In the genomic region with DNA sequence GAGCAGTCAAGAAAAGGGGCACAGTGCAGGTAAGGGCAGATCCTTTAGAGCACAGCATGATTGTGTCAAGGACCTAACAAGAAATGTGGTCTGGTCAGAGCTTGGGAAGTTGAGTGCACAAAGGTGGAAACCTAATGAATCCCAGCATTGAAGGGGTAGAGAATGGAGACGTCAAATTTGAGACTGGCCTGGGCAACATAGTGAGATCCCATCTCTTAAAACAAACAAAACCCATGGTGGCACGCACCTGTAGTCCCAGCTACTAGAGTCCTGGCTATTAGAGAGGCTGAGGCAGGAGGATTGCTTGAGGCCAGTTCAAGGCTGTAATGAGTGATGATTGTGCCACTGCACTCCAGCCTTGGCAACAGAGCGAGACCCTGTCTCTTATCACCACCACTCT, we compare ENCODE assay signal across 2 cellular contexts.
A peak's percentile ranks its signal among the peaks of the same experiment; 100 is the strongest.
TF ChIP-seq lines count a peak whose summit lies in the region.

No MANE protein-coding gene starts in this region.

TF ChIP-seq in WTC11, 78 proteins besides CTCF, POLR2A, EP300 and RAD21:
- TF ChIP-seq TEAD1 (CRISPR knock-in tag; IDR thresholded peaks at IDR 0.05) = no peak
- peak; percentile 85 for TF ChIP-seq ZNF121 (CRISPR knock-in tag; IDR thresholded peaks at IDR 0.05)

TF ChIP-seq in H1, 55 proteins besides CTCF, POLR2A, EP300 and RAD21:
- TF ChIP-seq TAF7 (optimal IDR thresholded peaks at IDR 0.05; ENCODE audit: borderline replicate concordance, low read depth, low read length) (no peak), KDM1A (IDR thresholded peaks at IDR 0.05; ENCODE audit: borderline replicate concordance, low read length) (peak; percentile 40; the same call in 1 of the 2 replicates), CREB1 (IDR thresholded peaks at IDR 0.05) (no peak), CBX8 (IDR thresholded peaks at IDR 0.05; ENCODE audit: borderline replicate concordance, low read depth, low read length) (no peak), SUZ12 (IDR thresholded peaks at IDR 0.05; ENCODE audit: low read length) (no peak), CHD1 (IDR thresholded peaks at IDR 0.05; ENCODE audit: low read depth, low read length) (no peak), SAP30 (IDR thresholded peaks at IDR 0.05; ENCODE audit: insufficient read depth, insufficient replicate concordance, low read length) (no peak), TBP (IDR thresholded peaks at IDR 0.05; ENCODE audit: low read depth, low read length) (no peak)
- TF ChIP-seq, protein P1, sequence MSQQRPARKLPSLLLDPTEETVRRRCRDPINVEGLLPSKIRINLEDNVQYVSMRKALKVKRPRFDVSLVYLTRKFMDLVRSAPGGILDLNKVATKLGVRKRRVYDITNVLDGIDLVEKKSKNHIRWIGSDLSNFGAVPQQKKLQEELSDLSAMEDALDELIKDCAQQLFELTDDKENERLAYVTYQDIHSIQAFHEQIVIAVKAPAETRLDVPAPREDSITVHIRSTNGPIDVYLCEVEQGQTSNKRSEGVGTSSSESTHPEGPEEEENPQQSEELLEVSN (IDR thresholded peaks at IDR 0.05) = no peak
